Comparison of ENCODE assay signal across 21 cellular contexts in genomic region chr6:35589201-35589739, GRCh38.
DNase-seq lines count a peak whose midpoint lies in the region; ATAC-seq, FAIRE-seq and TF ChIP-seq lines count a peak whose summit lies in the region.
"Had no signal": no experiment of that assay in that cellular context is flagged by ENCODE, and none has a peak within 500 bp of the region (broad histone marks: within the 10 kb centered on the region; RNA-seq: fewer than 3 reads in every experiment).

No MANE protein-coding gene starts in this region.

- H3K9me3 ChIP-seq in sigmoid colon, result no peaks in the 10 kb centered on the region
- H3K9me3 ChIP-seq in kidney (ENCODE audit: control insufficient read depth in 1 of 2, low read length in 2 of 2), result no peaks in the 10 kb centered on the region
- H3K9me3 ChIP-seq: BLaER1, SK-N-SH had no signal

- no peak for TF ChIP-seq EP300 in sigmoid colon (IDR thresholded peaks at IDR 0.05)

- TF ChIP-seq CTCF in sigmoid colon (IDR thresholded peaks at IDR 0.05), result no peak
- no peak for TF ChIP-seq CTCF in kidney (IDR thresholded peaks at IDR 0.05; ENCODE audit: borderline replicate concordance, extremely low read depth, insufficient read depth)
- no peak for TF ChIP-seq CTCF in omental fat pad (IDR thresholded peaks at IDR 0.05)

- peak overlapping the region; percentile 97 for H3K27ac ChIP-seq in caudate nucleus (ENCODE audit: low read depth, low read length)
- peak overlapping the region; percentile 81 to 94 (median 86) for H3K27ac ChIP-seq in sigmoid colon
- no peak overlapping the region for H3K27ac ChIP-seq in kidney (ENCODE audit: low read depth in 2 of 2, low read length in 2 of 2)
- H3K27ac ChIP-seq: BLaER1 had no signal

- H3K27ac Mint-ChIP-seq in stimulated activated naive CD8-positive, alpha-beta T cell treated with anti-CD3 and anti-CD28 coated beads, Interleukin-15, Interleukin-2, amounts not matched to agents 100 ng/mL and 50 ng/mL, for 24 hours, result peak overlapping the region; percentile 55

- H3K27me3 ChIP-seq in sigmoid colon, result no peaks in the 10 kb centered on the region
- H3K27me3 ChIP-seq: BLaER1 had no signal

- H3K9me3 Mint-ChIP-seq in stimulated activated naive CD8-positive, alpha-beta T cell treated with anti-CD3 and anti-CD28 coated beads, Interleukin-15, Interleukin-2, amounts not matched to agents 100 ng/mL and 50 ng/mL, for 24 hours, result no peaks in the 10 kb centered on the region
- H3K9me3 Mint-ChIP-seq: dendritic cell treated with granulocyte-macrophage colony-stimulating factor and Interleukin-4, amounts not matched to agents 40 ng/mL and 50 ng/mL, for 4 days; nephron; stimulated activated naive B cell treated with anti-CD40 and anti-IgM and Interleukin-4, amounts not matched to agents 10 μg/mL and 1 μg/mL and 100 μg/mL, for 72 hours had no signal

- H3K9ac ChIP-seq in kidney (ENCODE audit: low read length in 2 of 2), result no peak overlapping the region
- H3K9ac ChIP-seq: BLaER1, SK-N-SH had no signal

- no peak for FAIRE-seq in kidney (lab: Jason Lieb, UNC)
- FAIRE-seq: GM12878 had no signal

- H3K4me1 ChIP-seq in sigmoid colon (peaks cover 0 to 99% (median 89%) of the 10 kb centered on the region in 4 donors), kidney (ENCODE audit: control insufficient read depth in 1 of 2, insufficient read depth in 1 of 2, low read depth in 1 of 2, low read length in 2 of 2) (peaks cover 11 to 31% of the 10 kb centered on the region in 2 donors)
- H3K4me1 ChIP-seq: BLaER1 had no signal

- H3K4me1 Mint-ChIP-seq in stimulated activated naive CD8-positive, alpha-beta T cell treated with anti-CD3 and anti-CD28 coated beads, Interleukin-15, Interleukin-2, amounts not matched to agents 100 ng/mL and 50 ng/mL, for 24 hours (ENCODE audit: low read depth), result peaks cover 78% of the 10 kb centered on the region

- peaks cover 63% of the 10 kb centered on the region for H3K36me3 Mint-ChIP-seq in stimulated activated naive CD8-positive, alpha-beta T cell treated with anti-CD3 and anti-CD28 coated beads, Interleukin-15, Interleukin-2, amounts not matched to agents 100 ng/mL and 50 ng/mL, for 24 hours (ENCODE audit: low read depth)

- 96 to 97% methylated on average over 8 of the region's 8 CpGs for WGBS in sigmoid colon, 2 donors

- peaks cover 17 to 79% (median 40%) of the 10 kb centered on the region in 4 donors for H3K36me3 ChIP-seq in sigmoid colon
- peaks cover 25 to 27% of the 10 kb centered on the region in 2 donors for H3K36me3 ChIP-seq in kidney (ENCODE audit: control insufficient read depth in 1 of 2, insufficient read depth in 2 of 2, low read length in 2 of 2)

- H3K4me3 ChIP-seq in sigmoid colon, result no peak overlapping the region
- no peak overlapping the region for H3K4me3 ChIP-seq in kidney (ENCODE audit: low read length in 2 of 2)
- H3K4me3 ChIP-seq: BLaER1, GM12878 had no signal

- TF ChIP-seq POLR2A in sigmoid colon (IDR thresholded peaks at IDR 0.05), result no peak

- H3K4me3 Mint-ChIP-seq in stimulated activated naive CD8-positive, alpha-beta T cell treated with anti-CD3 and anti-CD28 coated beads, Interleukin-15, Interleukin-2, amounts not matched to agents 100 ng/mL and 50 ng/mL, for 24 hours, result no peak overlapping the region
- H3K4me3 Mint-ChIP-seq: dendritic cell treated with granulocyte-macrophage colony-stimulating factor and Interleukin-4, amounts not matched to agents 40 ng/mL and 50 ng/mL, for 4 days; nephron; stimulated activated naive B cell treated with anti-CD40 and anti-IgM and Interleukin-4, amounts not matched to agents 10 μg/mL and 1 μg/mL and 100 μg/mL, for 72 hours had no signal

- H3K27me3 Mint-ChIP-seq in stimulated activated naive CD8-positive, alpha-beta T cell treated with anti-CD3 and anti-CD28 coated beads, Interleukin-15, Interleukin-2, amounts not matched to agents 100 ng/mL and 50 ng/mL, for 24 hours, result no peaks in the 10 kb centered on the region
- H3K27me3 Mint-ChIP-seq: dendritic cell treated with granulocyte-macrophage colony-stimulating factor and Interleukin-4, amounts not matched to agents 40 ng/mL and 50 ng/mL, for 4 days; stimulated activated naive B cell treated with anti-CD40 and anti-IgM and Interleukin-4, amounts not matched to agents 10 μg/mL and 1 μg/mL and 100 μg/mL, for 72 hours had no signal

- ATAC-seq in stimulated activated naive CD8-positive, alpha-beta T cell treated with anti-CD3 and anti-CD28 coated beads, Interleukin-15, Interleukin-2, amounts not matched to agents 100 U/mL and 50 U/mL, for 24 hours, result no peak
- no peak for ATAC-seq in omental fat pad (ENCODE audit: low FRiP score)
- ATAC-seq: GM12878; left lobe of liver; stimulated activated naive B cell treated with anti-CD40 and anti-IgM and Interleukin-4, amounts not matched to agents 10 μg/mL and 1 μg/mL and 100 μg/mL, for 72 hours had no signal

- intact Hi-C loops in sigmoid colon (cut with DNase I) (no loop called here), kidney (cut with DNase I) (no loop called here)

- no peak for DNase-seq in stimulated activated naive CD8-positive, alpha-beta T cell treated with anti-CD3 and anti-CD28 coated beads, Interleukin-15, Interleukin-2, amounts not matched to agents 100 U/mL and 50 U/mL, for 24 hours
- DNase-seq in caudate nucleus (lab: John Stamatoyannopoulos, UW) (no peak), sigmoid colon (no peak), HCEC 1CT (no peak), kidney (no peak), HPDE6-E6E7 (ENCODE audit: extremely low spot score) (no peak), omental fat pad (ENCODE audit: low spot score) (no peak)
- DNase-seq: amniotic stem cell; EL; hippocampal formation; KBM-7; NCI-H1417; NCI-H446 treated with DMSO at 0.1 percent for 48 hours; SK-N-SH; stimulated activated naive B cell treated with anti-CD40 and anti-IgM and Interleukin-4, amounts not matched to agents 10 μg/mL and 1 μg/mL and 100 μg/mL, for 72 hours had no signal

Comparison
In these comparisons a context has a peak if more than half of its experiments do, and no peak if none do; other contexts are left out.
1. H3K27ac ChIP-seq: peak in caudate nucleus (single experiment) and sigmoid colon (4 of 4); none in kidney (0 of 2).